Comparison of ENCODE assay signal across 18 cellular contexts in genomic region chr14:93016275-93016845, GRCh38.
A peak's percentile ranks its signal among the peaks of the same experiment; 100 is the strongest.
DNase-seq lines count a peak whose midpoint lies in the region; ATAC-seq and TF ChIP-seq lines count a peak whose summit lies in the region.
"Had no signal": no experiment of that assay in that cellular context is flagged by ENCODE, and none has a peak within 500 bp of the region (broad histone marks: within the 10 kb centered on the region; RNA-seq: fewer than 3 reads in every experiment).

No MANE protein-coding gene starts in this region.

- no peak for ATAC-seq in heart left ventricle
- ATAC-seq: CD8-positive, alpha-beta T cell; PC-3 had no signal

- no peak for TF ChIP-seq CTCF in left ventricle myocardium inferior (IDR thresholded peaks at IDR 0.05; ENCODE audit: borderline replicate concordance)
- no peak for TF ChIP-seq CTCF in heart left ventricle (IDR thresholded peaks at IDR 0.05)
- TF ChIP-seq CTCF in breast epithelium (IDR thresholded peaks at IDR 0.05), result no peak

- no peaks in the 10 kb centered on the region for H3K27me3 ChIP-seq in left ventricle myocardium inferior (ENCODE audit: low read depth)
- no peaks in the 10 kb centered on the region for H3K27me3 ChIP-seq in heart left ventricle
- H3K27me3 ChIP-seq in layer of hippocampus (ENCODE audit: control insufficient read depth, insufficient read depth, low read length), result no peaks in the 10 kb centered on the region
- no peaks in the 10 kb centered on the region for H3K27me3 ChIP-seq in breast epithelium

- peak overlapping the region; percentile 80 for H3K27ac ChIP-seq in left ventricle myocardium inferior (replicated peaks)
- peak overlapping the region in 2 of 12 donors; percentile 48 to 56 for H3K27ac ChIP-seq in heart left ventricle
- H3K27ac ChIP-seq in layer of hippocampus (ENCODE audit: low read depth, low read length), result peak overlapping the region; percentile 97
- peak overlapping the region; percentile 17 for H3K27ac ChIP-seq in substantia nigra (ENCODE audit: low read depth, low read length, poor library complexity, severe bottlenecking)
- no peak overlapping the region for H3K27ac ChIP-seq in breast epithelium

- TF ChIP-seq POLR2A in heart left ventricle (IDR thresholded peaks at IDR 0.05), result no peak
- TF ChIP-seq POLR2A in breast epithelium (IDR thresholded peaks at IDR 0.05), result no peak

- H3K36me3 ChIP-seq in left ventricle myocardium inferior, result no peaks in the 10 kb centered on the region
- H3K36me3 ChIP-seq in heart left ventricle, result peaks cover 0 to 16% (median 0%) of the 10 kb centered on the region in 9 donors
- H3K36me3 ChIP-seq in breast epithelium, result no peaks in the 10 kb centered on the region
- H3K36me3 ChIP-seq: HAP-1 had no signal

- H3K4me3 Mint-ChIP-seq in dendritic cell treated with granulocyte-macrophage colony-stimulating factor and Interleukin-4, amounts not matched to agents 40 ng/mL and 50 ng/mL, for 4 days, result no peak overlapping the region
- H3K4me3 Mint-ChIP-seq: CD8-positive, alpha-beta T cell had no signal

- peaks cover 100% of the 10 kb centered on the region for H3K4me1 Mint-ChIP-seq in dendritic cell treated with granulocyte-macrophage colony-stimulating factor and Interleukin-4, amounts not matched to agents 40 ng/mL and 50 ng/mL, for 4 days (ENCODE audit: low read depth)

- peak overlapping the region; percentile 82 for H3K27ac Mint-ChIP-seq in dendritic cell treated with granulocyte-macrophage colony-stimulating factor and Interleukin-4, amounts not matched to agents 40 ng/mL and 50 ng/mL, for 4 days

- H3K36me3 Mint-ChIP-seq in dendritic cell treated with granulocyte-macrophage colony-stimulating factor and Interleukin-4, amounts not matched to agents 40 ng/mL and 50 ng/mL, for 4 days (ENCODE audit: low read depth), result peaks cover 58% of the 10 kb centered on the region

- no peak for DNase-seq in left ventricle myocardium inferior
- no peak for DNase-seq in heart left ventricle
- DNase-seq in substantia nigra (lab: John Stamatoyannopoulos, UW), result peak in 1 of 49 donors; percentile 55
- DNase-seq in NCI-H510A treated with DMSO at 0.1 percent for 48 hours (lab: John Stamatoyannopoulos, UW), result no peak
- no peak for DNase-seq in breast epithelium (ENCODE audit: low spot score in 2 of 2)
- DNase-seq in NCI-H510A (lab: John Stamatoyannopoulos, UW), result no peak
- DNase-seq: 8988T; Calu3; CD8-positive, alpha-beta T cell; GF-D8; IMR-90; NCI-H187; NCI-H2107; PC-3; RPMI8226 had no signal

- intact Hi-C loops in left ventricle myocardium inferior (cut with micrococcal nuclease), result no loop called here
- intact Hi-C loops in heart left ventricle (cut with DNase I), result no loop called here
- intact Hi-C loops in dendritic cell treated with granulocyte-macrophage colony-stimulating factor and Interleukin-4, amounts not matched to agents 40 ng/mL and 50 ng/mL, for 4 days (cut with micrococcal nuclease), result no loop called here
- intact Hi-C loops in breast epithelium (cut with DNase I; ENCODE audit: low total_unique reads), result no loop called here

- WGBS in heart left ventricle, 4 donors, result 89 to 95% (median 93%) methylated on average over 6 to 18 of the region's 18 CpGs

- H3K4me3 ChIP-seq in left ventricle myocardium inferior (no peak overlapping the region), heart left ventricle (no peak overlapping the region), breast epithelium (no peak overlapping the region)
- H3K4me3 ChIP-seq: HAP-1 had no signal

- H3K9me3 ChIP-seq in left ventricle myocardium inferior (replicated peaks), result no peaks in the 10 kb centered on the region
- no peaks in the 10 kb centered on the region for H3K9me3 ChIP-seq in heart left ventricle
- H3K9me3 ChIP-seq in breast epithelium, result no peaks in the 10 kb centered on the region
- H3K9me3 ChIP-seq: HAP-1 had no signal

- no peaks in the 10 kb centered on the region for H3K27me3 Mint-ChIP-seq in dendritic cell treated with granulocyte-macrophage colony-stimulating factor and Interleukin-4, amounts not matched to agents 40 ng/mL and 50 ng/mL, for 4 days

- no peaks in the 10 kb centered on the region for H3K9me3 Mint-ChIP-seq in dendritic cell treated with granulocyte-macrophage colony-stimulating factor and Interleukin-4, amounts not matched to agents 40 ng/mL and 50 ng/mL, for 4 days
- H3K9me3 Mint-ChIP-seq: CD8-positive, alpha-beta T cell had no signal

- H3K4me1 ChIP-seq in left ventricle myocardium inferior (peaks cover 99% of the 10 kb centered on the region), heart left ventricle (peaks cover 10 to 90% (median 60%) of the 10 kb centered on the region in 12 donors), breast epithelium (peaks cover 5 to 9% of the 10 kb centered on the region in 2 donors)
- H3K4me1 ChIP-seq: HAP-1 had no signal

Comparison
In these comparisons a context has a peak if more than half of its experiments do, and no peak if none do; other contexts are left out.
1. H3K27ac ChIP-seq: peak in left ventricle myocardium inferior (single experiment), layer of hippocampus (single experiment) and substantia nigra (single experiment); none in breast epithelium (0 of 2).